In the genomic region with DNA sequence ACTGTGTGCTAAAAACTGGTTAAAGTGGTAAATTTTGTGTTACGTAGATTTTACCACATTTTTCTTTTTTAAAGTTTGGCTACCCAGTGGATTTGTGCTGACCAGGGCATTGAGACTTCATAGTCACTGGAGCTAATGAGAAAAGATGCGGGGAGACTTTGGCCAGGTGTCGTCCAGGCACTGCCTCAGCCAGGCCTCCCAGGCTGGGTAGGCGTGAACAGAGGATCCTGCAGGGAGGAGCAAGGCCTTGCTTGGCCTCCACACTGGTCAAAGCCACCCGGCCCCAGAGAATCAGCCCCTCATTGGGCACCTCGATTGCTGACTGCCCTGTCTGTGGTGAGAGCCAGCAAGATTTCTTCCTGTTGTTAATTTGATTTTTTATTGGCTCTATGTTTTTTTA, we compare ENCODE assay signal across 22 cellular contexts.
"Had no signal": no experiment of that assay in that cellular context is flagged by ENCODE, and none has a peak within 500 bp of the region (broad histone marks: within the 10 kb centered on the region; RNA-seq: fewer than 3 reads in every experiment).

No MANE protein-coding gene starts in this region.

- H3K4me3 Mint-ChIP-seq: activated CD8-positive, alpha-beta T cell treated with anti-CD3 and anti-CD28 coated beads for 36 hours; activated T-cell treated with anti-CD3 and anti-CD28 coated beads, Interleukin-2, amount 50 U/mL, for 72 hours had no signal

- H3K27me3 ChIP-seq: breast epithelium, colonic mucosa had no signal

- H3K4me1 ChIP-seq: breast epithelium, colonic mucosa had no signal

- H3K36me3 ChIP-seq: breast epithelium, colonic mucosa, WERI-Rb-1 had no signal

- H3K9me3 ChIP-seq: breast epithelium, colonic mucosa had no signal

- ATAC-seq: activated CD8-positive, alpha-beta T cell treated with anti-CD3 and anti-CD28 coated beads for 36 hours; activated T-cell treated with anti-CD3 and anti-CD28 coated beads, Interleukin-2, amount 50 U/mL, for 72 hours; Panc1; Right ventricle myocardium inferior had no signal

- H3K27ac Mint-ChIP-seq: activated CD8-positive, alpha-beta T cell treated with anti-CD3 and anti-CD28 coated beads for 36 hours; activated T-cell treated with anti-CD3 and anti-CD28 coated beads, Interleukin-2, amount 50 U/mL, for 72 hours had no signal

- DNase-seq: activated CD4-positive, alpha-beta T cell treated with anti-CD3 and anti-CD28 coated beads for 4 hours; activated CD8-positive, alpha-beta memory T cell treated with anti-CD3 and anti-CD28 coated beads, Interleukin-2, amount 50 U/mL, for 4 hours; activated CD8-positive, alpha-beta T cell treated with anti-CD3 and anti-CD28 coated beads for 36 hours; activated naive CD4-positive, alpha-beta T cell treated with anti-CD3 and anti-CD28 coated beads, Interleukin-2, amount 50 U/mL, for 16 hours; activated T-cell treated with anti-CD3 and anti-CD28 coated beads, Interleukin-2, amount 50 U/mL, for 72 hours; aorta; caudate nucleus; colonic mucosa; MM.1S; NCI-H1105; NCI-H1436; NCI-H1694 treated with DMSO at 0.1 percent for 48 hours; NCI-H2029 treated with DMSO at 0.1 percent for 48 hours; NCI-H446; NCI-H524; RPMI8226; T-helper 1 cell had no signal

- H3K9me3 Mint-ChIP-seq: activated CD8-positive, alpha-beta T cell treated with anti-CD3 and anti-CD28 coated beads for 36 hours; activated T-cell treated with anti-CD3 and anti-CD28 coated beads, Interleukin-2, amount 50 U/mL, for 72 hours had no signal

- H3K27ac ChIP-seq: breast epithelium, colonic mucosa, SK-N-MC, WERI-Rb-1 had no signal

- H3K4me3 ChIP-seq: breast epithelium, colonic mucosa, SK-N-MC had no signal
